In genomic region chrX:47068720-47069119, GRCh38 we compare ENCODE assay signal across 38 cellular contexts. TPM values are rescaled to one million over a fixed set of nuclear protein-coding genes. Genes with fewer than 3 reads are reported as not detected.
"Had no signal": no experiment of that assay in that cellular context is flagged by ENCODE, and none has a peak within 500 bp of the region (broad histone marks: within the 10 kb centered on the region; RNA-seq: fewer than 3 reads in every experiment).

No MANE protein-coding gene starts in this region.

- H3K9me3 ChIP-seq: MG63 had no signal

- H3K27me3 ChIP-seq: MG63 had no signal

- H3K4me3 ChIP-seq: MG63 had no signal

- DNase-seq: Karpas-422, Kasumi-1, MG63, MM.1S, MV-4-11, NCI-H1048, NCI-H1092, NCI-H1092 treated with DMSO at 0.1 percent for 48 hours, NCI-H1105, NCI-H1105 treated with DMSO at 0.1 percent for 48 hours, NCI-H1417, NCI-H1417 treated with DMSO at 0.1 percent for 48 hours, NCI-H1436, NCI-H1436 treated with DMSO at 0.1 percent for 48 hours, NCI-H146, NCI-H1694, NCI-H1694 treated with DMSO at 0.1 percent for 48 hours, NCI-H187, NCI-H187 treated with DMSO at 0.1 percent for 48 hours, NCI-H1930, NCI-H2029, NCI-H2029 treated with DMSO at 0.1 percent for 48 hours, NCI-H2081, NCI-H2081 treated with DMSO at 0.1 percent for 48 hours, NCI-H2107, NCI-H2171, NCI-H2171 treated with DMSO at 0.1 percent for 48 hours, NCI-H2227 treated with DMSO at 0.1 percent for 48 hours, NCI-H226, NCI-H345, NCI-H446, NCI-H446 treated with DMSO at 0.1 percent for 48 hours, NCI-H510A, NCI-H510A treated with DMSO at 0.1 percent for 48 hours, NCI-H524 had no signal

- H3K36me3 ChIP-seq: MG63 had no signal

RNA-seq across cellular contexts. Expression of gene RGN, which starts 9.5 kb away (rescaled TPM):
- total RNA-seq: LHCN-M2, MCF 10A, NCI-H460 had no signal
